ENCODE assay signal across 1 cellular context in the genomic region with DNA sequence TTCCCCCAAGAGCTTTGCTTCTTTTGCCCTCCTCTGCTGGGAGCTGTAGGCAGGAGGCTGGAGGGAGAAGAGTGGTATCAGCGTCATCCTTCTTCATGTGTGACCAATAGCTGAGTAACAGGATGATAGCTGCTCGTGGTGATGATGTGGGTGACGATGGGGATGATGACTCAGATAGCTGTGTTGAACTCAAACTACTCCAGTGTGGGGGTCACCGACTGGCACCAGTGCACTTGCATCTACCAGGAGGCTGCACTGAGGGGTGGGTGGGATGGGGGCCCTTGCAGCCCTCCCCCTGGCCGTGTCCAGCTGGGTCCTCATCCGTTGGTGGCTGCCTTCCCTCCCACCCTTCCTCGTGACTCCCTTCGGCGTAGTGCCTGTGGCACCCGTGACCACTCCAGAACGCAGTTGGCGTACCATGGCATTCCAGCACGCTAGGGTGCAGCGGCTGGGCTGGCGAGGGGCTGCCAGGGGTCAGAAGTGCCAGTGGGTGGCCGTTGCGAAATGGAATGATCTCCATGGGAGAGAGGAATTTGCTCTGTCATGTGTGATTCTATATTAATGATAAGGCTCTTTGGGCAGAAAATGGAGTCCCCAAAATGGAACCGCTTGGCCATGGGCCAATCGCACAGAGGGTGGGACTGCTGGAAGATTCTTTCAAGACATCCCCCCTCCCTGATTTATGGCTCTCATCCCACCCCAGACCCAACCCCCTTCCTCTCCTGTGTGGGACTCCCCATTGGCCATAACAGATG.
TF ChIP-seq lines count a peak whose summit lies in the region.

No MANE protein-coding gene starts in this region.

TF ChIP-seq in SK-N-SH, 30 proteins besides CTCF, POLR2A, EP300 and RAD21 (continued from another document):
- TF ChIP-seq, protein P1, sequence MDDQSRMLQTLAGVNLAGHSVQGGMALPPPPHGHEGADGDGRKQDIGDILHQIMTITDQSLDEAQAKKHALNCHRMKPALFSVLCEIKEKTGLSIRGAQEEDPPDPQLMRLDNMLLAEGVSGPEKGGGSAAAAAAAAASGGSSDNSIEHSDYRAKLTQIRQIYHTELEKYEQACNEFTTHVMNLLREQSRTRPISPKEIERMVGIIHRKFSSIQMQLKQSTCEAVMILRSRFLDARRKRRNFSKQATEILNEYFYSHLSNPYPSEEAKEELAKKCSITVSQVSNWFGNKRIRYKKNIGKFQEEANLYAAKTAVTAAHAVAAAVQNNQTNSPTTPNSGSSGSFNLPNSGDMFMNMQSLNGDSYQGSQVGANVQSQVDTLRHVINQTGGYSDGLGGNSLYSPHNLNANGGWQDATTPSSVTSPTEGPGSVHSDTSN (IDR thresholded peaks at IDR 0.05) = peak; percentile 56
- no peak for TF ChIP-seq MEF2A (IDR thresholded peaks at IDR 0.05; ENCODE audit: borderline replicate concordance, low read depth)
- peak; percentile 86 for TF ChIP-seq JUND (IDR thresholded peaks at IDR 0.05)
- no peak for TF ChIP-seq YY1 (IDR thresholded peaks at IDR 0.05; ENCODE audit: low read depth)
